In genomic region chr21:45049725-45050359, GRCh38 we compare ENCODE assay signal across 14 cellular contexts. TPM values are rescaled to one million over a fixed set of nuclear protein-coding genes. Genes with fewer than 3 reads are reported as not detected.
DNase-seq lines count a peak whose midpoint lies in the region; ATAC-seq and TF ChIP-seq lines count a peak whose summit lies in the region.
"Had no signal": no experiment of that assay in that cellular context is flagged by ENCODE, and none has a peak within 500 bp of the region (broad histone marks: within the 10 kb centered on the region; RNA-seq: fewer than 3 reads in every experiment).

No MANE protein-coding gene starts in this region.

- peaks cover 31% of the 10 kb centered on the region for H3K4me1 Mint-ChIP-seq in mesothelial cell of epicardium
- H3K4me1 Mint-ChIP-seq in stimulated activated naive B cell treated with anti-CD40 and anti-IgM and Interleukin-4, amounts not matched to agents 10 μg/mL and 1 μg/mL and 100 μg/mL, for 72 hours = peaks cover 0 to 3% of the 10 kb centered on the region in 2 donors
- H3K4me1 Mint-ChIP-seq: activated CD4-positive, alpha-beta memory T cell treated with anti-CD3 and anti-CD28 coated beads, Interleukin-2, amount 10 ng/mL, durations not matched to agents 7 days and 5 days; activated T-helper 17 cell treated with anti-CD3 and anti-CD28 coated beads, Interleukin-2, amount 50 U/mL, for 72 hours; natural killer cell had no signal

- H3K4me1 ChIP-seq in thymus (ENCODE audit: control insufficient read depth, insufficient read depth, low read length) = no peaks in the 10 kb centered on the region
- H3K4me1 ChIP-seq in adrenal gland (replicated peaks in 1 of 2) = no peaks in the 10 kb centered on the region
- H3K4me1 ChIP-seq: right atrium auricular region had no signal

- intact Hi-C loops in adrenal gland (cut with DNase I) = no loop called here

- 87% methylated on average over 14 of the region's 14 CpGs for WGBS in thymus
- WGBS in adrenal gland, 4 donors = 80 to 94% (median 84%) methylated on average over 12 to 14 of the region's 14 CpGs

- no peak overlapping the region for H3K4me3 ChIP-seq in coronary artery
- no peak overlapping the region for H3K4me3 ChIP-seq in thymus (ENCODE audit: low read length)
- H3K4me3 ChIP-seq in adrenal gland = no peak overlapping the region
- H3K4me3 ChIP-seq: right atrium auricular region had no signal

- no peaks in the 10 kb centered on the region for H3K36me3 Mint-ChIP-seq in mesothelial cell of epicardium
- peaks cover 0 to 9% of the 10 kb centered on the region in 2 donors for H3K36me3 Mint-ChIP-seq in stimulated activated naive B cell treated with anti-CD40 and anti-IgM and Interleukin-4, amounts not matched to agents 10 μg/mL and 1 μg/mL and 100 μg/mL, for 72 hours
- H3K36me3 Mint-ChIP-seq: natural killer cell had no signal

- peaks cover 3% of the 10 kb centered on the region for H3K27me3 Mint-ChIP-seq in mesothelial cell of epicardium (ENCODE audit: low read depth)
- peaks cover 25 to 31% of the 10 kb centered on the region in 2 donors for H3K27me3 Mint-ChIP-seq in stimulated activated naive B cell treated with anti-CD40 and anti-IgM and Interleukin-4, amounts not matched to agents 10 μg/mL and 1 μg/mL and 100 μg/mL, for 72 hours

- H3K27me3 ChIP-seq in thymus (ENCODE audit: control insufficient read depth, insufficient read depth) = peaks cover 2% of the 10 kb centered on the region
- no peaks in the 10 kb centered on the region for H3K27me3 ChIP-seq in adrenal gland
- H3K27me3 ChIP-seq: right atrium auricular region had no signal

- no peak for TF ChIP-seq POLR2A in adrenal gland (IDR thresholded peaks at IDR 0.05)

- H3K36me3 ChIP-seq in thymus (ENCODE audit: control insufficient read depth, insufficient read depth) (no peaks in the 10 kb centered on the region), adrenal gland (replicated peaks in 1 of 2) (no peaks in the 10 kb centered on the region)
- H3K36me3 ChIP-seq: right atrium auricular region had no signal

- TF ChIP-seq CTCF in coronary artery (IDR thresholded peaks at IDR 0.05) = no peak
- TF ChIP-seq CTCF in mesothelial cell of epicardium (IDR thresholded peaks at IDR 0.05; ENCODE audit: unreplicated experiment) = no peak
- TF ChIP-seq CTCF in adrenal gland (IDR thresholded peaks at IDR 0.05) = no peak

- no peak overlapping the region for H3K4me3 Mint-ChIP-seq in mesothelial cell of epicardium
- H3K4me3 Mint-ChIP-seq in stimulated activated naive B cell treated with anti-CD40 and anti-IgM and Interleukin-4, amounts not matched to agents 10 μg/mL and 1 μg/mL and 100 μg/mL, for 72 hours = no peak overlapping the region
- H3K4me3 Mint-ChIP-seq: activated CD4-positive, alpha-beta memory T cell treated with anti-CD3 and anti-CD28 coated beads, Interleukin-2, amount 10 ng/mL, durations not matched to agents 7 days and 5 days; activated T-helper 17 cell treated with anti-CD3 and anti-CD28 coated beads, Interleukin-2, amount 50 U/mL, for 72 hours; natural killer cell had no signal

- DNase-seq in HS-27A (ENCODE audit: low read depth) (peak; percentile 36), coronary artery (ENCODE audit: low spot score) (no peak), mesothelial cell of epicardium (ENCODE audit: low spot score in 2 of 2, unreplicated experiment in 2 of 2) (no peak), MV-4-11 (lab: John Stamatoyannopoulos, UW) (no peak), adrenal gland (no peak)
- no peak for DNase-seq in stimulated activated CD4-positive, alpha-beta T cell treated with anti-CD3 and anti-CD28 coated beads, Interleukin-4, amount 100 ng/mL, for 1 hour
- no peak for DNase-seq in stimulated activated naive B cell treated with anti-CD40 and anti-IgM and Interleukin-4, amounts not matched to agents 10 μg/mL and 1 μg/mL and 100 μg/mL, for 72 hours
- DNase-seq: activated CD4-positive, alpha-beta memory T cell treated with anti-CD3 and anti-CD28 coated beads, Interleukin-2, amount 10 ng/mL, durations not matched to agents 7 days and 5 days; left ventricle myocardium superior; natural killer cell; stimulated activated CD4-positive, alpha-beta T cell treated with anti-CD3 and anti-CD28 coated beads, Interleukin-4, amount 100 ng/mL, for 4 hours had no signal

- no peaks in the 10 kb centered on the region for H3K9me3 ChIP-seq in thymus (ENCODE audit: control insufficient read depth)
- no peaks in the 10 kb centered on the region for H3K9me3 ChIP-seq in adrenal gland (replicated peaks in 1 of 3)

- peak overlapping the region; percentile 90 to 95 for H3K27ac ChIP-seq in coronary artery
- peak overlapping the region; percentile 36 for H3K27ac ChIP-seq in thymus (ENCODE audit: low read depth)
- no peak overlapping the region for H3K27ac ChIP-seq in adrenal gland
- H3K27ac ChIP-seq: right atrium auricular region had no signal

- H3K9me3 Mint-ChIP-seq in mesothelial cell of epicardium = peaks cover 19% of the 10 kb centered on the region
- H3K9me3 Mint-ChIP-seq in stimulated activated naive B cell treated with anti-CD40 and anti-IgM and Interleukin-4, amounts not matched to agents 10 μg/mL and 1 μg/mL and 100 μg/mL, for 72 hours = peaks cover 12 to 14% of the 10 kb centered on the region in 2 donors

- H3K27ac Mint-ChIP-seq in mesothelial cell of epicardium = peak overlapping the region; percentile 90
- H3K27ac Mint-ChIP-seq in stimulated activated naive B cell treated with anti-CD40 and anti-IgM and Interleukin-4, amounts not matched to agents 10 μg/mL and 1 μg/mL and 100 μg/mL, for 72 hours = no peak overlapping the region
- H3K27ac Mint-ChIP-seq: activated CD4-positive, alpha-beta memory T cell treated with anti-CD3 and anti-CD28 coated beads, Interleukin-2, amount 10 ng/mL, durations not matched to agents 7 days and 5 days; activated T-helper 17 cell treated with anti-CD3 and anti-CD28 coated beads, Interleukin-2, amount 50 U/mL, for 72 hours; natural killer cell had no signal

- no peak for ATAC-seq in stimulated activated naive B cell treated with anti-CD40 and anti-IgM and Interleukin-4, amounts not matched to agents 10 μg/mL and 1 μg/mL and 100 μg/mL, for 72 hours (replicated peaks)
- ATAC-seq: activated T-helper 17 cell treated with anti-CD3 and anti-CD28 coated beads, Interleukin-2, amount 50 U/mL, for 72 hours; left ventricle myocardium superior; natural killer cell had no signal

RNA-seq across cellular contexts. Expression of gene ADARB1, which starts 24.5 kb away (rescaled TPM):
- total RNA-seq in mesothelial cell of epicardium (22.7 to 27.9 TPM (median 26.5 TPM) in 3 replicates), adrenal gland (10 to 100 TPM; 10.7 to 21.6 (median 18.4) TPM)
- polyA plus RNA-seq in thymus (14.6 TPM), adrenal gland (10 to 100 TPM in 2 of 3 donors, 1 to 10 TPM in 1; 7.5 to 16.3 (median 12.4) TPM)

Comparison
In these comparisons a context has a peak if more than half of its experiments do, and no peak if none do; other contexts are left out.
1. H3K27ac ChIP-seq: peak in coronary artery (2 of 2) and thymus (single experiment); none in adrenal gland (0 of 5).